ENCODE assay signal across 1 cellular context in genomic region chr1:110210604-110211502, GRCh38.
TF ChIP-seq lines count a peak whose summit lies in the region.

No MANE protein-coding gene starts in this region.

TF ChIP-seq in HepG2, 621 proteins besides CTCF, POLR2A, EP300 and RAD21 (continued from another document and continues in another):
- TF ChIP-seq GRHL1 (CRISPR knock-in tag; conservative IDR thresholded peaks at IDR 0.05) (no peak), ZXDC (CRISPR knock-in tag; IDR thresholded peaks at IDR 0.05) (no peak), ZNF788 (CRISPR knock-in tag; IDR thresholded peaks at IDR 0.05; ENCODE audit: borderline replicate concordance) (no peak), HNRNPLL (IDR thresholded peaks at IDR 0.05; ENCODE audit: low read depth, low read length, poor library complexity, severe bottlenecking) (peak; percentile 59), MAX (IDR thresholded peaks at IDR 0.05) (peak; percentile 56; the same call in 1 of the 2 replicates), PBX3 (CRISPR knock-in tag; IDR thresholded peaks at IDR 0.05; ENCODE audit: borderline replicate concordance) (no peak), THAP11 (CRISPR knock-in tag; IDR thresholded peaks at IDR 0.05) (no peak), ZNF329 (CRISPR knock-in tag; IDR thresholded peaks at IDR 0.05; ENCODE audit: low read depth) (no peak), ZNF24 (IDR thresholded peaks at IDR 0.05) (no peak), AGO1 (IDR thresholded peaks at IDR 0.05; ENCODE audit: low read depth, low read length, poor library complexity, severe bottlenecking) (peak; percentile 14), TSC22D2 (CRISPR knock-in tag; IDR thresholded peaks at IDR 0.05; ENCODE audit: borderline replicate concordance) (no peak), ZNF777 (CRISPR knock-in tag; IDR thresholded peaks at IDR 0.05) (peak; percentile 92), TP53 (CRISPR knock-in tag; conservative IDR thresholded peaks at IDR 0.05) (no peak), ZSCAN25 (CRISPR knock-in tag; IDR thresholded peaks at IDR 0.05) (no peak), PHF8 (CRISPR knock-in tag; IDR thresholded peaks at IDR 0.05) (peak; percentile 10; the same call in 1 of the 2 replicates), ZNF430 (CRISPR knock-in tag; IDR thresholded peaks at IDR 0.05) (0 out of 2 replicates have a peak, but pooled peaks have one; percentile 34), TFAP4 (IDR thresholded peaks at IDR 0.05; ENCODE audit: borderline replicate concordance, low read depth) (no peak), EED (CRISPR knock-in tag; IDR thresholded peaks at IDR 0.05) (peak; percentile 67; the same call in 1 of the 2 replicates), ZNF878 (CRISPR knock-in tag; IDR thresholded peaks at IDR 0.05) (no peak), ZBTB2 (CRISPR knock-in tag; IDR thresholded peaks at IDR 0.05; ENCODE audit: low read depth) (no peak), ZNF839 (CRISPR knock-in tag; IDR thresholded peaks at IDR 0.05; ENCODE audit: borderline replicate concordance) (no peak), ZNF704 (CRISPR knock-in tag; IDR thresholded peaks at IDR 0.05; ENCODE audit: borderline replicate concordance) (peak; percentile 70; the same call in 1 of the 2 replicates), KLF11 (CRISPR knock-in tag; IDR thresholded peaks at IDR 0.05) (no peak), RBFOX2 (IDR thresholded peaks at IDR 0.05; ENCODE audit: low read depth, low read length) (0 out of 2 replicates have a peak, but pooled peaks have one; percentile 8), ATF7-NPFF (CRISPR knock-in tag; IDR thresholded peaks at IDR 0.05; ENCODE audit: low read depth) (0 out of 2 replicates have a peak, but pooled peaks have one; percentile 30), ZNF670 (CRISPR knock-in tag; IDR thresholded peaks at IDR 0.05; ENCODE audit: borderline replicate concordance) (no peak), JUN (CRISPR knock-in tag; IDR thresholded peaks at IDR 0.05) (no peak), POLR2AphosphoS2 (IDR thresholded peaks at IDR 0.05; ENCODE audit: low read depth, low read length) (no peak), MTF2 (CRISPR knock-in tag; IDR thresholded peaks at IDR 0.05; ENCODE audit: borderline replicate concordance) (peak; percentile 89), ARNT2 (CRISPR knock-in tag; IDR thresholded peaks at IDR 0.05; ENCODE audit: low read depth) (peak; percentile 22; the same call in 1 of the 2 replicates), WIZ (CRISPR knock-in tag; IDR thresholded peaks at IDR 0.05) (no peak), ZNF207 (IDR thresholded peaks at IDR 0.05; ENCODE audit: borderline replicate concordance) (no peak), ZNF83 (CRISPR knock-in tag; IDR thresholded peaks at IDR 0.05; ENCODE audit: borderline replicate concordance) (no peak), FOXO4 (CRISPR knock-in tag; conservative IDR thresholded peaks at IDR 0.05) (no peak), ZKSCAN1 (IDR thresholded peaks at IDR 0.05; ENCODE audit: low read length) (no peak), GABPB1 (CRISPR knock-in tag; IDR thresholded peaks at IDR 0.05) (peak; percentile 64; the same call in 1 of the 2 replicates), TBX2 (CRISPR knock-in tag; IDR thresholded peaks at IDR 0.05; ENCODE audit: borderline replicate concordance) (peak; percentile 58; the same call in 1 of the 2 replicates), ZFY (CRISPR knock-in tag; IDR thresholded peaks at IDR 0.05) (peak; percentile 45; the same call in 1 of the 2 replicates), NCOA1 (CRISPR knock-in tag; IDR thresholded peaks at IDR 0.05) (no peak), REXO4 (CRISPR knock-in tag; IDR thresholded peaks at IDR 0.05; ENCODE audit: borderline replicate concordance) (0 out of 2 replicates have a peak, but pooled peaks have one; percentile 34), FOXC1 (CRISPR knock-in tag; IDR thresholded peaks at IDR 0.05; ENCODE audit: borderline replicate concordance) (0 out of 2 replicates have a peak, but pooled peaks have one; percentile 52), NFKB2 (CRISPR knock-in tag; IDR thresholded peaks at IDR 0.05; ENCODE audit: borderline replicate concordance) (peak; percentile 39; the same call in 1 of the 2 replicates), POGK (CRISPR knock-in tag; conservative IDR thresholded peaks at IDR 0.05) (peak; percentile 72; the same call in 1 of the 2 replicates), ZNF547 (CRISPR knock-in tag; IDR thresholded peaks at IDR 0.05) (0 out of 2 replicates have a peak, but pooled peaks have one; percentile 34), ZNF800 (CRISPR knock-in tag; IDR thresholded peaks at IDR 0.05) (peak; percentile 79; the same call in 1 of the 2 replicates), THAP9 (CRISPR knock-in tag; IDR thresholded peaks at IDR 0.05; ENCODE audit: borderline replicate concordance) (0 out of 2 replicates have a peak, but pooled peaks have one; percentile 43), ZNF343 (CRISPR knock-in tag; IDR thresholded peaks at IDR 0.05) (0 out of 2 replicates have a peak, but pooled peaks have one; percentile 65)
